ENCODE assay signal across 1 cellular context in the genomic region with DNA sequence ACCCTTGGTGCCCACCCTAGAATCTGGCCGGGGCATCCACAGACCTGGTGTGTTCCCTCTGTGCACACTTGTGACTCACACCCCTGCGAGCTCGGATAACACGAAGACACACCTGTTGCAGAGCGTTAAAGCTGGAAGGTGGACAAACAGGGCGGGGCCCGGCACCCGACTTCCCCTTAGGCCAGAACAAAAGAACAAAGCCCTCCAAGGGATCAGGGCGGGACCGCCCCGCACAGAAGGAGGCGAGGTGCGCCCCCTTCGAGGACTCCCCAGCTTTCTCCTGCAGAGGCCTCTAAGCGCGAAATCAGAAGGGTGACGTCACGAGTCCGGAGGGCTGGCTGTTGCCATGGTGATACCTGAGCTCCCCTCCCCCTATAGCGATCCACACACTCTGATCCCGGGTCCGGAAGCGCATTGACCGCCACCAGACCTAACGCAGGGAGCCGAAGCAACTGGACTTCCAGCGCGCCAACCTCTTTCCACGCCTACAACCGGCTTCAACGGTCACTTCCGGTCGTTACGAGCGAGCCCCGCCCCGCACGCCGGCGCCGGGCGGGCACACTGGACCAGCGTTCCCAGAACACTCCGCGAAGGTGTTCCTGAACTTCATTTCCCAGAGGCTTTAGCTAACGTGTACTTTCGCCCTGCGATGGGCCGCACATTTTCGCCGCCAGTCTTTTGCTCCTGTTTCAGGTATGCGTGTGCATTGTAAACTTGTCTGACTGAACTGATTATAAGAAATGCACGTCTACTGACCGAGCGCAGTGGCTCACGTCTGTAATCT.
TF ChIP-seq lines count a peak whose summit lies in the region.

A gene (minus strand): TSS at position 489 of the 784 bp plus-strand sequence. CDS start 811 bp downstream, outside the sequence.

TF ChIP-seq in HepG2, 621 proteins besides CTCF, POLR2A, EP300 and RAD21 (continued from another document and continues in another):
- TF ChIP-seq, protein P1, sequence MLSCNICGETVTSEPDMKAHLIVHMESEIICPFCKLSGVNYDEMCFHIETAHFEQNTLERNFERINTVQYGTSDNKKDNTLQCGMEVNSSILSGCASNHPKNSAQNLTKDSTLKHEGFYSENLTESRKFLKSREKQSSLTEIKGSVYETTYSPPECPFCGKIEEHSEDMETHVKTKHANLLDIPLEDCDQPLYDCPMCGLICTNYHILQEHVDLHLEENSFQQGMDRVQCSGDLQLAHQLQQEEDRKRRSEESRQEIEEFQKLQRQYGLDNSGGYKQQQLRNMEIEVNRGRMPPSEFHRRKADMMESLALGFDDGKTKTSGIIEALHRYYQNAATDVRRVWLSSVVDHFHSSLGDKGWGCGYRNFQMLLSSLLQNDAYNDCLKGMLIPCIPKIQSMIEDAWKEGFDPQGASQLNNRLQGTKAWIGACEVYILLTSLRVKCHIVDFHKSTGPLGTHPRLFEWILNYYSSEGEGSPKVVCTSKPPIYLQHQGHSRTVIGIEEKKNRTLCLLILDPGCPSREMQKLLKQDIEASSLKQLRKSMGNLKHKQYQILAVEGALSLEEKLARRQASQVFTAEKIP (CRISPR knock-in tag; IDR thresholded peaks at IDR 0.05; ENCODE audit: borderline replicate concordance), result no peak
- no peak for TF ChIP-seq ZNF841 (CRISPR knock-in tag; IDR thresholded peaks at IDR 0.05; ENCODE audit: borderline replicate concordance)
- TF ChIP-seq, protein P2, sequence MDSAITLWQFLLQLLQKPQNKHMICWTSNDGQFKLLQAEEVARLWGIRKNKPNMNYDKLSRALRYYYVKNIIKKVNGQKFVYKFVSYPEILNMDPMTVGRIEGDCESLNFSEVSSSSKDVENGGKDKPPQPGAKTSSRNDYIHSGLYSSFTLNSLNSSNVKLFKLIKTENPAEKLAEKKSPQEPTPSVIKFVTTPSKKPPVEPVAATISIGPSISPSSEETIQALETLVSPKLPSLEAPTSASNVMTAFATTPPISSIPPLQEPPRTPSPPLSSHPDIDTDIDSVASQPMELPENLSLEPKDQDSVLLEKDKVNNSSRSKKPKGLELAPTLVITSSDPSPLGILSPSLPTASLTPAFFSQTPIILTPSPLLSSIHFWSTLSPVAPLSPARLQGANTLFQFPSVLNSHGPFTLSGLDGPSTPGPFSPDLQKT (CRISPR knock-in tag; IDR thresholded peaks at IDR 0.05; ENCODE audit: borderline replicate concordance), result no peak
- TF ChIP-seq ZNF121 (CRISPR knock-in tag; IDR thresholded peaks at IDR 0.05), result no peak; the same call in 1 of the 2 replicates
- TF ChIP-seq FLYWCH1 (CRISPR knock-in tag; IDR thresholded peaks at IDR 0.05), result 0 out of 2 replicates have a peak, but pooled peaks have one; percentile 8
- TF ChIP-seq, protein P3, sequence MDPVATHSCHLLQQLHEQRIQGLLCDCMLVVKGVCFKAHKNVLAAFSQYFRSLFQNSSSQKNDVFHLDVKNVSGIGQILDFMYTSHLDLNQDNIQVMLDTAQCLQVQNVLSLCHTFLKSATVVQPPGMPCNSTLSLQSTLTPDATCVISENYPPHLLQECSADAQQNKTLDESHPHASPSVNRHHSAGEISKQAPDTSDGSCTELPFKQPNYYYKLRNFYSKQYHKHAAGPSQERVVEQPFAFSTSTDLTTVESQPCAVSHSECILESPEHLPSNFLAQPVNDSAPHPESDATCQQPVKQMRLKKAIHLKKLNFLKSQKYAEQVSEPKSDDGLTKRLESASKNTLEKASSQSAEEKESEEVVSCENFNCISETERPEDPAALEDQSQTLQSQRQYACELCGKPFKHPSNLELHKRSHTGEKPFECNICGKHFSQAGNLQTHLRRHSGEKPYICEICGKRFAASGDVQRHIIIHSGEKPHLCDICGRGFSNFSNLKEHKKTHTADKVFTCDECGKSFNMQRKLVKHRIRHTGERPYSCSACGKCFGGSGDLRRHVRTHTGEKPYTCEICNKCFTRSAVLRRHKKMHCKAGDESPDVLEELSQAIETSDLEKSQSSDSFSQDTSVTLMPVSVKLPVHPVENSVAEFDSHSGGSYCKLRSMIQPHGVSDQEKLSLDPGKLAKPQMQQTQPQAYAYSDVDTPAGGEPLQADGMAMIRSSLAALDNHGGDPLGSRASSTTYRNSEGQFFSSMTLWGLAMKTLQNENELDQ (CRISPR knock-in tag; IDR thresholded peaks at IDR 0.05; ENCODE audit: borderline replicate concordance), result no peak
- TF ChIP-seq, protein P4, sequence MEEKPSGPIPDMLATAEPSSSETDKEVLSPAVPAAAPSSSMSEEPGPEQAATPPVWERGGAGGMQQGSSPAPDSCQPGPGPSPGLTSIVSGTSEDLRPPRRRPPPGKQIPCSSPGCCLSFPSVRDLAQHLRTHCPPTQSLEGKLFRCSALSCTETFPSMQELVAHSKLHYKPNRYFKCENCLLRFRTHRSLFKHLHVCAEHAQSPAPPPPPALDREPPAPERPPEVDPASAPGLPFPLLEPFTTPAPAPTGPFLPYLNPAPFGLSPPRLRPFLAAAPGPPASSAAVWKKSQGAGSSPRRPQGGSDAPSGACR (CRISPR knock-in tag; IDR thresholded peaks at IDR 0.05), result peak; percentile 94; the same call in 1 of the 2 replicates
- no peak for TF ChIP-seq TBP (CRISPR knock-in tag; IDR thresholded peaks at IDR 0.05)
- TF ChIP-seq ZNF251 (CRISPR knock-in tag; IDR thresholded peaks at IDR 0.05), result no peak
- no peak for TF ChIP-seq ZNF549 (CRISPR knock-in tag; IDR thresholded peaks at IDR 0.05)
- TF ChIP-seq TCF7L2 (IDR thresholded peaks at IDR 0.05; ENCODE audit: low read depth, low read length), result no peak
- TF ChIP-seq, protein P5, sequence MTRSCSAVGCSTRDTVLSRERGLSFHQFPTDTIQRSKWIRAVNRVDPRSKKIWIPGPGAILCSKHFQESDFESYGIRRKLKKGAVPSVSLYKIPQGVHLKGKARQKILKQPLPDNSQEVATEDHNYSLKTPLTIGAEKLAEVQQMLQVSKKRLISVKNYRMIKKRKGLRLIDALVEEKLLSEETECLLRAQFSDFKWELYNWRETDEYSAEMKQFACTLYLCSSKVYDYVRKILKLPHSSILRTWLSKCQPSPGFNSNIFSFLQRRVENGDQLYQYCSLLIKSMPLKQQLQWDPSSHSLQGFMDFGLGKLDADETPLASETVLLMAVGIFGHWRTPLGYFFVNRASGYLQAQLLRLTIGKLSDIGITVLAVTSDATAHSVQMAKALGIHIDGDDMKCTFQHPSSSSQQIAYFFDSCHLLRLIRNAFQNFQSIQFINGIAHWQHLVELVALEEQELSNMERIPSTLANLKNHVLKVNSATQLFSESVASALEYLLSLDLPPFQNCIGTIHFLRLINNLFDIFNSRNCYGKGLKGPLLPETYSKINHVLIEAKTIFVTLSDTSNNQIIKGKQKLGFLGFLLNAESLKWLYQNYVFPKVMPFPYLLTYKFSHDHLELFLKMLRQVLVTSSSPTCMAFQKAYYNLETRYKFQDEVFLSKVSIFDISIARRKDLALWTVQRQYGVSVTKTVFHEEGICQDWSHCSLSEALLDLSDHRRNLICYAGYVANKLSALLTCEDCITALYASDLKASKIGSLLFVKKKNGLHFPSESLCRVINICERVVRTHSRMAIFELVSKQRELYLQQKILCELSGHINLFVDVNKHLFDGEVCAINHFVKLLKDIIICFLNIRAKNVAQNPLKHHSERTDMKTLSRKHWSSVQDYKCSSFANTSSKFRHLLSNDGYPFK (CRISPR knock-in tag; IDR thresholded peaks at IDR 0.05; ENCODE audit: borderline replicate concordance), result peak; percentile 91; the same call in 1 of the 2 replicates
- TF ChIP-seq ARHGAP35 (CRISPR knock-in tag; IDR thresholded peaks at IDR 0.05; ENCODE audit: borderline replicate concordance), result peak; percentile 28; the same call in 1 of the 2 replicates
- TF ChIP-seq, protein P6, sequence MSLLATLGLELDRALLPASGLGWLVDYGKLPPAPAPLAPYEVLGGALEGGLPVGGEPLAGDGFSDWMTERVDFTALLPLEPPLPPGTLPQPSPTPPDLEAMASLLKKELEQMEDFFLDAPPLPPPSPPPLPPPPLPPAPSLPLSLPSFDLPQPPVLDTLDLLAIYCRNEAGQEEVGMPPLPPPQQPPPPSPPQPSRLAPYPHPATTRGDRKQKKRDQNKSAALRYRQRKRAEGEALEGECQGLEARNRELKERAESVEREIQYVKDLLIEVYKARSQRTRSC (CRISPR knock-in tag; IDR thresholded peaks at IDR 0.05; ENCODE audit: low read depth), result peak; percentile 63; the same call in 1 of the 2 replicates
- TF ChIP-seq, protein P7, sequence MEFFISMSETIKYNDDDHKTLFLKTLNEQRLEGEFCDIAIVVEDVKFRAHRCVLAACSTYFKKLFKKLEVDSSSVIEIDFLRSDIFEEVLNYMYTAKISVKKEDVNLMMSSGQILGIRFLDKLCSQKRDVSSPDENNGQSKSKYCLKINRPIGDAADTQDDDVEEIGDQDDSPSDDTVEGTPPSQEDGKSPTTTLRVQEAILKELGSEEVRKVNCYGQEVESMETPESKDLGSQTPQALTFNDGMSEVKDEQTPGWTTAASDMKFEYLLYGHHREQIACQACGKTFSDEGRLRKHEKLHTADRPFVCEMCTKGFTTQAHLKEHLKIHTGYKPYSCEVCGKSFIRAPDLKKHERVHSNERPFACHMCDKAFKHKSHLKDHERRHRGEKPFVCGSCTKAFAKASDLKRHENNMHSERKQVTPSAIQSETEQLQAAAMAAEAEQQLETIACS (CRISPR knock-in tag; IDR thresholded peaks at IDR 0.05), result peak; percentile 41
- TF ChIP-seq ZFP82 (CRISPR knock-in tag; IDR thresholded peaks at IDR 0.05; ENCODE audit: borderline replicate concordance), result peak; percentile 91; the same call in 1 of the 2 replicates
- TF ChIP-seq, protein P8, sequence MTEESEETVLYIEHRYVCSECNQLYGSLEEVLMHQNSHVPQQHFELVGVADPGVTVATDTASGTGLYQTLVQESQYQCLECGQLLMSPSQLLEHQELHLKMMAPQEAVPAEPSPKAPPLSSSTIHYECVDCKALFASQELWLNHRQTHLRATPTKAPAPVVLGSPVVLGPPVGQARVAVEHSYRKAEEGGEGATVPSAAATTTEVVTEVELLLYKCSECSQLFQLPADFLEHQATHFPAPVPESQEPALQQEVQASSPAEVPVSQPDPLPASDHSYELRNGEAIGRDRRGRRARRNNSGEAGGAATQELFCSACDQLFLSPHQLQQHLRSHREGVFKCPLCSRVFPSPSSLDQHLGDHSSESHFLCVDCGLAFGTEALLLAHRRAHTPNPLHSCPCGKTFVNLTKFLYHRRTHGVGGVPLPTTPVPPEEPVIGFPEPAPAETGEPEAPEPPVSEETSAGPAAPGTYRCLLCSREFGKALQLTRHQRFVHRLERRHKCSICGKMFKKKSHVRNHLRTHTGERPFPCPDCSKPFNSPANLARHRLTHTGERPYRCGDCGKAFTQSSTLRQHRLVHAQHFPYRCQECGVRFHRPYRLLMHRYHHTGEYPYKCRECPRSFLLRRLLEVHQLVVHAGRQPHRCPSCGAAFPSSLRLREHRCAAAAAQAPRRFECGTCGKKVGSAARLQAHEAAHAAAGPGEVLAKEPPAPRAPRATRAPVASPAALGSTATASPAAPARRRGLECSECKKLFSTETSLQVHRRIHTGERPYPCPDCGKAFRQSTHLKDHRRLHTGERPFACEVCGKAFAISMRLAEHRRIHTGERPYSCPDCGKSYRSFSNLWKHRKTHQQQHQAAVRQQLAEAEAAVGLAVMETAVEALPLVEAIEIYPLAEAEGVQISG (CRISPR knock-in tag; IDR thresholded peaks at IDR 0.05), result peak; percentile 95
- TF ChIP-seq RORA (CRISPR knock-in tag; IDR thresholded peaks at IDR 0.05), result no peak
- TF ChIP-seq, protein P9, sequence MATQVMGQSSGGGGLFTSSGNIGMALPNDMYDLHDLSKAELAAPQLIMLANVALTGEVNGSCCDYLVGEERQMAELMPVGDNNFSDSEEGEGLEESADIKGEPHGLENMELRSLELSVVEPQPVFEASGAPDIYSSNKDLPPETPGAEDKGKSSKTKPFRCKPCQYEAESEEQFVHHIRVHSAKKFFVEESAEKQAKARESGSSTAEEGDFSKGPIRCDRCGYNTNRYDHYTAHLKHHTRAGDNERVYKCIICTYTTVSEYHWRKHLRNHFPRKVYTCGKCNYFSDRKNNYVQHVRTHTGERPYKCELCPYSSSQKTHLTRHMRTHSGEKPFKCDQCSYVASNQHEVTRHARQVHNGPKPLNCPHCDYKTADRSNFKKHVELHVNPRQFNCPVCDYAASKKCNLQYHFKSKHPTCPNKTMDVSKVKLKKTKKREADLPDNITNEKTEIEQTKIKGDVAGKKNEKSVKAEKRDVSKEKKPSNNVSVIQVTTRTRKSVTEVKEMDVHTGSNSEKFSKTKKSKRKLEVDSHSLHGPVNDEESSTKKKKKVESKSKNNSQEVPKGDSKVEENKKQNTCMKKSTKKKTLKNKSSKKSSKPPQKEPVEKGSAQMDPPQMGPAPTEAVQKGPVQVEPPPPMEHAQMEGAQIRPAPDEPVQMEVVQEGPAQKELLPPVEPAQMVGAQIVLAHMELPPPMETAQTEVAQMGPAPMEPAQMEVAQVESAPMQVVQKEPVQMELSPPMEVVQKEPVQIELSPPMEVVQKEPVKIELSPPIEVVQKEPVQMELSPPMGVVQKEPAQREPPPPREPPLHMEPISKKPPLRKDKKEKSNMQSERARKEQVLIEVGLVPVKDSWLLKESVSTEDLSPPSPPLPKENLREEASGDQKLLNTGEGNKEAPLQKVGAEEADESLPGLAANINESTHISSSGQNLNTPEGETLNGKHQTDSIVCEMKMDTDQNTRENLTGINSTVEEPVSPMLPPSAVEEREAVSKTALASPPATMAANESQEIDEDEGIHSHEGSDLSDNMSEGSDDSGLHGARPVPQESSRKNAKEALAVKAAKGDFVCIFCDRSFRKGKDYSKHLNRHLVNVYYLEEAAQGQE (IDR thresholded peaks at IDR 0.05; ENCODE audit: borderline replicate concordance in 1 of 2, low read depth in 1 of 2, low read length in 2 of 2), result no peak
- TF ChIP-seq RXRB (CRISPR knock-in tag; IDR thresholded peaks at IDR 0.05; ENCODE audit: borderline replicate concordance), result peak; percentile 83
- TF ChIP-seq, protein P10, sequence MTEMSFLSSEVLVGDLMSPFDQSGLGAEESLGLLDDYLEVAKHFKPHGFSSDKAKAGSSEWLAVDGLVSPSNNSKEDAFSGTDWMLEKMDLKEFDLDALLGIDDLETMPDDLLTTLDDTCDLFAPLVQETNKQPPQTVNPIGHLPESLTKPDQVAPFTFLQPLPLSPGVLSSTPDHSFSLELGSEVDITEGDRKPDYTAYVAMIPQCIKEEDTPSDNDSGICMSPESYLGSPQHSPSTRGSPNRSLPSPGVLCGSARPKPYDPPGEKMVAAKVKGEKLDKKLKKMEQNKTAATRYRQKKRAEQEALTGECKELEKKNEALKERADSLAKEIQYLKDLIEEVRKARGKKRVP (CRISPR knock-in tag; IDR thresholded peaks at IDR 0.05), result no peak; a peak in 2 of 4 replicates
- TF ChIP-seq SSRP1 (CRISPR knock-in tag; IDR thresholded peaks at IDR 0.05), result no peak
- TF ChIP-seq NFKBIZ (CRISPR knock-in tag; IDR thresholded peaks at IDR 0.05), result peak; percentile 78; the same call in 1 of the 2 replicates
- peak; percentile 61; the same call in 1 of the 2 replicates for TF ChIP-seq HES4 (CRISPR knock-in tag; IDR thresholded peaks at IDR 0.05; ENCODE audit: borderline replicate concordance)
- TF ChIP-seq KLF12 (CRISPR knock-in tag; IDR thresholded peaks at IDR 0.05; ENCODE audit: borderline replicate concordance), result peak; percentile 96; the same call in 1 of the 2 replicates
- peak; percentile 80 for TF ChIP-seq HCFC1 (IDR thresholded peaks at IDR 0.05; ENCODE audit: low read depth, low read length)
- TF ChIP-seq ZNF230 (CRISPR knock-in tag; IDR thresholded peaks at IDR 0.05), result peak; percentile 86
- TF ChIP-seq TAF15 (IDR thresholded peaks at IDR 0.05; ENCODE audit: low read depth, low read length, poor library complexity, severe bottlenecking), result no peak
- peak; percentile 61; the same call in 1 of the 2 replicates for TF ChIP-seq ZMAT3 (CRISPR knock-in tag; conservative IDR thresholded peaks at IDR 0.05)
- TF ChIP-seq ADNP (CRISPR knock-in tag; IDR thresholded peaks at IDR 0.05), result peak; percentile 53; the same call in 1 of the 2 replicates
